In genomic region chr18:62329676-62330454, GRCh38 we compare ENCODE assay signal across 9 cellular contexts.
A peak's percentile ranks its signal among the peaks of the same experiment; 100 is the strongest.
DNase-seq lines count a peak whose midpoint lies in the region; ATAC-seq and TF ChIP-seq lines count a peak whose summit lies in the region.
"Had no signal": no experiment of that assay in that cellular context is flagged by ENCODE, and none has a peak within 500 bp of the region (broad histone marks: within the 10 kb centered on the region; RNA-seq: fewer than 3 reads in every experiment).

No MANE protein-coding gene starts in this region.

- peaks cover 38 to 63% of the 10 kb centered on the region in 2 donors for H3K4me1 ChIP-seq in mucosa of rectum (ENCODE audit: control insufficient read depth in 2 of 2, insufficient read depth in 2 of 2, low read length in 2 of 2)

- H3K27ac ChIP-seq in brain microvascular endothelial cell (peak overlapping the region; percentile 10), mucosa of rectum (ENCODE audit: low read depth in 2 of 2, low read length in 2 of 2) (peak overlapping the region; percentile 68 to 77), substantia nigra (ENCODE audit: low read depth, low read length, poor library complexity, severe bottlenecking) (no peak overlapping the region)

- H3K27me3 ChIP-seq in brain microvascular endothelial cell (replicated peaks) (peaks cover 25% of the 10 kb centered on the region), mucosa of rectum (ENCODE audit: control insufficient read depth in 2 of 2, insufficient read depth in 2 of 2, low read length in 2 of 2) (peaks cover 10 to 19% of the 10 kb centered on the region in 2 donors)

- DNase-seq in DMS153 treated with DMSO at 0.1 percent for 48 hours (lab: John Stamatoyannopoulos, UW; ENCODE audit: unreplicated experiment) (peak; percentile 53), LoVo (ENCODE audit: low spot score) (peak; percentile 18), brain microvascular endothelial cell (peak; percentile 82), substantia nigra (lab: John Stamatoyannopoulos, UW) (no peak), NCI-H345 treated with DMSO at 0.1 percent for 48 hours (lab: John Stamatoyannopoulos, UW; ENCODE audit: unreplicated experiment) (no peak)
- DNase-seq: activated B cell treated with CpG ODN at 0.5 μM for 24 hours had no signal

- peak overlapping the region; percentile 4 to 44 for H3K9ac ChIP-seq in mucosa of rectum (ENCODE audit: low read depth in 1 of 2, low read length in 2 of 2)

- no peaks in the 10 kb centered on the region for H3K36me3 ChIP-seq in brain microvascular endothelial cell (replicated peaks)
- no peaks in the 10 kb centered on the region for H3K36me3 ChIP-seq in mucosa of rectum (ENCODE audit: control insufficient read depth in 2 of 2, insufficient read depth in 2 of 2, low read length in 2 of 2)

- H3K4me3 ChIP-seq in brain microvascular endothelial cell (ENCODE audit: low read depth, low read length): no peak overlapping the region
- peak overlapping the region; percentile 4 to 14 for H3K4me3 ChIP-seq in mucosa of rectum (ENCODE audit: low read length in 2 of 2)

- ATAC-seq in HG02840 (IDR thresholded peaks at IDR 0.05; ENCODE audit: low FRiP score, unreplicated experiment) (no peak), GM18520 (IDR thresholded peaks at IDR 0.05; ENCODE audit: unreplicated experiment) (no peak)

- in situ Hi-C loops in brain microvascular endothelial cell (cut with HindIII; ENCODE audit: low pct_ligation_motif_present, low sequenced_read_pairs): no loop called here

- no peak for TF ChIP-seq CTCF in brain microvascular endothelial cell (IDR thresholded peaks at IDR 0.05; ENCODE audit: low read depth, low read length, missing control alignments)

- no peaks in the 10 kb centered on the region for H3K9me3 ChIP-seq in mucosa of rectum (ENCODE audit: control insufficient read depth in 2 of 2, low read length in 2 of 2)

Comparison
In these comparisons a context has a peak if more than half of its experiments do, and no peak if none do; other contexts are left out.
1. DNase-seq: peak in DMS153 treated with DMSO at 0.1 percent for 48 hours (single experiment), LoVo (single experiment) and brain microvascular endothelial cell (single experiment); none in substantia nigra (0 of 49) and NCI-H345 treated with DMSO at 0.1 percent for 48 hours (single experiment).